Comparison of ENCODE assay signal across 18 cellular contexts in genomic region chr12:6863586-6864321, GRCh38.
"Had no signal": no experiment of that assay in that cellular context is flagged by ENCODE, and none has a peak within 500 bp of the region (broad histone marks: within the 10 kb centered on the region; RNA-seq: fewer than 3 reads in every experiment).

No MANE protein-coding gene starts in this region.

- H3K27ac Mint-ChIP-seq: activated CD4-positive, alpha-beta memory T cell treated with anti-CD3 and anti-CD28 coated beads for 36 hours; activated CD4-positive, alpha-beta T cell treated with anti-CD3 and anti-CD28 coated beads for 36 hours; activated CD8-positive, alpha-beta memory T cell treated with anti-CD3 and anti-CD28 coated beads, Interleukin-2, amount 10 ng/mL, durations not matched to agents 7 days and 5 days; nephron progenitor cell; stimulated activated effector memory CD8-positive, alpha-beta T cell treated with anti-CD3 and anti-CD28 coated beads, Interleukin-12 subunit alpha, Interleukin-12 subunit beta, amount 100 ng/mL, for 72 hours had no signal

- H3K9me3 Mint-ChIP-seq: activated CD4-positive, alpha-beta memory T cell treated with anti-CD3 and anti-CD28 coated beads for 36 hours; activated naive CD4-positive, alpha-beta T cell treated with anti-CD3 and anti-CD28 coated beads, Interleukin-2, amount 50 U/mL, for 72 hours; nephron progenitor cell; stimulated activated effector memory CD8-positive, alpha-beta T cell treated with anti-CD3 and anti-CD28 coated beads, Interleukin-12 subunit alpha, Interleukin-12 subunit beta, amount 100 ng/mL, for 72 hours had no signal

- DNase-seq: activated CD4-positive, alpha-beta memory T cell treated with anti-CD3 and anti-CD28 coated beads for 36 hours; activated CD4-positive, alpha-beta T cell treated with anti-CD3 and anti-CD28 coated beads for 36 hours; activated CD8-positive, alpha-beta memory T cell treated with anti-CD3 and anti-CD28 coated beads, Interleukin-2, amount 10 ng/mL, durations not matched to agents 7 days and 5 days; activated effector memory CD4-positive, alpha-beta T cell treated with anti-CD3 and anti-CD28 coated beads, Interleukin-2, amount 50 U/mL, for 16 hours; activated T-cell treated with anti-CD3 and anti-CD28 coated beads, Interleukin-2, amount 50 U/mL, for 1 hour; body of pancreas; caudate nucleus; foreskin fibroblast; hypothalamus; mesendoderm; nephron progenitor cell; sigmoid colon; stimulated activated CD4-positive, alpha-beta T cell treated with anti-CD3 and anti-CD28 coated beads, Interleukin-12 subunit alpha, Interleukin-12 subunit beta, amount 100 ng/mL, for 4 hours; stimulated activated CD4-positive, alpha-beta T cell treated with anti-CD3 and anti-CD28 coated beads, Interleukin-2, amount 100 ng/mL, for 24 hours; T1000; WERI-Rb-1 had no signal

- H3K27me3 Mint-ChIP-seq: activated CD4-positive, alpha-beta memory T cell treated with anti-CD3 and anti-CD28 coated beads for 36 hours; activated CD4-positive, alpha-beta T cell treated with anti-CD3 and anti-CD28 coated beads for 36 hours; activated CD8-positive, alpha-beta memory T cell treated with anti-CD3 and anti-CD28 coated beads, Interleukin-2, amount 10 ng/mL, durations not matched to agents 7 days and 5 days had no signal

- H3K4me3 Mint-ChIP-seq: activated CD4-positive, alpha-beta memory T cell treated with anti-CD3 and anti-CD28 coated beads for 36 hours; activated CD4-positive, alpha-beta T cell treated with anti-CD3 and anti-CD28 coated beads for 36 hours; activated CD8-positive, alpha-beta memory T cell treated with anti-CD3 and anti-CD28 coated beads, Interleukin-2, amount 10 ng/mL, durations not matched to agents 7 days and 5 days; nephron progenitor cell; stimulated activated effector memory CD8-positive, alpha-beta T cell treated with anti-CD3 and anti-CD28 coated beads, Interleukin-12 subunit alpha, Interleukin-12 subunit beta, amount 100 ng/mL, for 72 hours had no signal

- ATAC-seq: activated CD4-positive, alpha-beta T cell treated with anti-CD3 and anti-CD28 coated beads for 36 hours; activated CD8-positive, alpha-beta memory T cell treated with anti-CD3 and anti-CD28 coated beads, Interleukin-2, amount 10 ng/mL, durations not matched to agents 7 days and 5 days; activated naive CD4-positive, alpha-beta T cell treated with anti-CD3 and anti-CD28 coated beads, Interleukin-2, amount 50 U/mL, for 72 hours; body of pancreas; stimulated activated effector memory CD8-positive, alpha-beta T cell treated with anti-CD3 and anti-CD28 coated beads, Interleukin-12 subunit alpha, Interleukin-12 subunit beta, amount 100 ng/mL, for 72 hours had no signal
